In the genomic region with DNA sequence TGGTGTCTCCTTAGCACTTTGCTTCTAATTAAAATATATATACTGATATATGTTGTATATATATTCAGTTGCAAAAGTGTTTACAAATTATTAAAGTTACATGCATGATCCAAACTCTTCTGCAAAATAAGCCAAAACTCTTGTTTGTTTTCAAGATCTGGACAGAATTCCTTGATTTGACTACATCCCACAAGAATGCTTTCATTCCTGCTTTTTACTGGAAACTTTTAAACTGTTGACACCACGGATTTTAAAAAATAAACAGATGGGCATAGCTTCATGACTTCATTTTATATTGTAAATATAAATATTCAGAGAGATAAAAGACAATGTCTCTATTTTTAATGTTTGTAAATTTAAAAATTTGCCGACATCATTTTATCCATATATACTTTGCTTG, we compare ENCODE assay signal across 18 cellular contexts.
A peak's percentile ranks its signal among the peaks of the same experiment; 100 is the strongest.
DNase-seq lines count a peak whose midpoint lies in the region; ATAC-seq and TF ChIP-seq lines count a peak whose summit lies in the region.
"Had no signal": no experiment of that assay in that cellular context is flagged by ENCODE, and none has a peak within 500 bp of the region (broad histone marks: within the 10 kb centered on the region; RNA-seq: fewer than 3 reads in every experiment).

No MANE protein-coding gene starts in this region.

- H3K4me3 ChIP-seq in heart left ventricle (no peak overlapping the region), choroid plexus epithelial cell (ENCODE audit: low read depth, low read length) (no peak overlapping the region), dorsolateral prefrontal cortex (no peak overlapping the region)
- H3K4me3 ChIP-seq: GM23338, neural progenitor cell, Peyer's patch had no signal

- ATAC-seq in heart left ventricle (peak in 2 of 4 donors; percentile 50), left cardiac atrium (no peak), GM18867 (IDR thresholded peaks at IDR 0.05; ENCODE audit: unreplicated experiment) (no peak)
- ATAC-seq: CD8-positive, alpha-beta T cell; GM23338 had no signal

- peaks cover 0 to 20% (median 0%) of the 10 kb centered on the region in 12 donors for H3K4me1 ChIP-seq in heart left ventricle
- H3K4me1 ChIP-seq: neural progenitor cell, Peyer's patch had no signal

- intact Hi-C loops in heart left ventricle (cut with DNase I) = no loop called here
- intact Hi-C loops in left cardiac atrium (cut with DNase I) = no loop called here
- intact Hi-C loops in dorsolateral prefrontal cortex (cut with DNase I) = no loop called here

- 60 to 72% (median 66%) methylated on average over 2 of the region's 2 CpGs for WGBS in heart left ventricle, 4 donors

- H3K27ac ChIP-seq in heart left ventricle = peak overlapping the region in 7 of 12 donors; percentile 14 to 63 (median 41)
- no peak overlapping the region for H3K27ac ChIP-seq in dorsolateral prefrontal cortex
- H3K27ac ChIP-seq: epithelial cell of prostate, neural progenitor cell had no signal

- H3K36me3 ChIP-seq in heart left ventricle = no peaks in the 10 kb centered on the region
- H3K36me3 ChIP-seq: neural progenitor cell, Peyer's patch had no signal

- no peak for DNase-seq in heart left ventricle
- no peak for DNase-seq in left cardiac atrium
- DNase-seq in choroid plexus epithelial cell (ENCODE audit: low read depth) = peak; percentile 52
- DNase-seq in iris pigment epithelial cell (ENCODE audit: low read depth) = peak; percentile 36
- DNase-seq in OCI-M1 (lab: John Stamatoyannopoulos, UW) = no peak
- DNase-seq in dorsolateral prefrontal cortex = no peak
- DNase-seq in activated CD4-positive, alpha-beta T cell treated with anti-CD3 and anti-CD28 coated beads, Interleukin-2, amount 50 U/mL, for 1 hour = no peak
- DNase-seq: ACHN; activated gamma-delta T cell; CD8-positive, alpha-beta T cell; DMS79; head of caudate nucleus; NCI-H1694; Peyer's patch had no signal

- H3K27me3 ChIP-seq in heart left ventricle = no peaks in the 10 kb centered on the region
- no peaks in the 10 kb centered on the region for H3K27me3 ChIP-seq in dorsolateral prefrontal cortex
- H3K27me3 ChIP-seq: neural progenitor cell, Peyer's patch had no signal

- no peak for TF ChIP-seq POLR2A in heart left ventricle (IDR thresholded peaks at IDR 0.05)

- no peaks in the 10 kb centered on the region for H3K9me3 ChIP-seq in heart left ventricle
- H3K9me3 ChIP-seq: Peyer's patch had no signal

- TF ChIP-seq CTCF in heart left ventricle (IDR thresholded peaks at IDR 0.05) = no peak
- no peak for TF ChIP-seq CTCF in choroid plexus epithelial cell (conservative IDR thresholded peaks at IDR 0.05; ENCODE audit: low read depth, low read length)
- no peak for TF ChIP-seq CTCF in dorsolateral prefrontal cortex (IDR thresholded peaks at IDR 0.05 in 54 of 56, conservative IDR thresholded peaks at IDR 0.05 in 2 of 56; ENCODE audit: low read depth in 1 of 56, partially characterized antibody in 56 of 56)

Comparison
In these comparisons a context has a peak if more than half of its experiments do, and no peak if none do; other contexts are left out.
1. DNase-seq: peak in choroid plexus epithelial cell (single experiment) and iris pigment epithelial cell (single experiment); none in heart left ventricle (0 of 5), left cardiac atrium (single experiment), OCI-M1 (single experiment), dorsolateral prefrontal cortex (0 of 10) and activated CD4-positive, alpha-beta T cell treated with anti-CD3 and anti-CD28 coated beads, Interleukin-2, amount 50 U/mL, for 1 hour (single experiment).
2. H3K27ac ChIP-seq: peak in heart left ventricle (7 of 12); none in dorsolateral prefrontal cortex (0 of 59).